2 cellular contexts compared by ENCODE assay signal in genomic region chr14:49582211-49582977, GRCh38.
TF ChIP-seq lines count a peak whose summit lies in the region.

No MANE protein-coding gene starts in this region.

TF ChIP-seq in HEK293T, 16 proteins besides CTCF, POLR2A, EP300 and RAD21:
- TF ChIP-seq ELF4 (IDR thresholded peaks at IDR 0.05) (peak; percentile 35), ZNF384 (IDR thresholded peaks at IDR 0.05) (no peak)

TF ChIP-seq in GM12878, 131 proteins besides CTCF, POLR2A, EP300 and RAD21:
- TF ChIP-seq MEF2A (IDR thresholded peaks at IDR 0.05; ENCODE audit: insufficient read depth, low read depth, low read length) (0 out of 2 replicates have a peak, but pooled peaks have one; percentile 12), MTA3 (IDR thresholded peaks at IDR 0.05; ENCODE audit: borderline replicate concordance, low read length) (peak; percentile 83; the same call in 1 of the 2 replicates), CHD4 (IDR thresholded peaks at IDR 0.05) (no peak), ZBED1 (IDR thresholded peaks at IDR 0.05; ENCODE audit: borderline replicate concordance) (peak; percentile 21; the same call in 1 of the 2 replicates), POLR2AphosphoS5 (IDR thresholded peaks at IDR 0.05; ENCODE audit: low read length) (peak; percentile 72), SMAD5 (IDR thresholded peaks at IDR 0.05; ENCODE audit: low read depth) (peak; percentile 60; the same call in 1 of the 2 replicates), USF1 (IDR thresholded peaks at IDR 0.05; ENCODE audit: borderline replicate concordance, extremely low read length, insufficient read depth, low read depth, low read length) (no peak), FOXM1 (IDR thresholded peaks at IDR 0.05; ENCODE audit: low read depth, low read length) (peak; percentile 46), POU2F2 (IDR thresholded peaks at IDR 0.05; ENCODE audit: borderline replicate concordance, low read depth, low read length) (peak; percentile 17; the same call in 1 of the 3 replicates), HDAC6 (IDR thresholded peaks at IDR 0.05; ENCODE audit: unreplicated experiment) (no peak)
- TF ChIP-seq, protein P1, sequence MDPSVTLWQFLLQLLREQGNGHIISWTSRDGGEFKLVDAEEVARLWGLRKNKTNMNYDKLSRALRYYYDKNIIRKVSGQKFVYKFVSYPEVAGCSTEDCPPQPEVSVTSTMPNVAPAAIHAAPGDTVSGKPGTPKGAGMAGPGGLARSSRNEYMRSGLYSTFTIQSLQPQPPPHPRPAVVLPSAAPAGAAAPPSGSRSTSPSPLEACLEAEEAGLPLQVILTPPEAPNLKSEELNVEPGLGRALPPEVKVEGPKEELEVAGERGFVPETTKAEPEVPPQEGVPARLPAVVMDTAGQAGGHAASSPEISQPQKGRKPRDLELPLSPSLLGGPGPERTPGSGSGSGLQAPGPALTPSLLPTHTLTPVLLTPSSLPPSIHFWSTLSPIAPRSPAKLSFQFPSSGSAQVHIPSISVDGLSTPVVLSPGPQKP (IDR thresholded peaks at IDR 0.05; ENCODE audit: low read depth, low read length) = no peak
- TF ChIP-seq, protein P2, sequence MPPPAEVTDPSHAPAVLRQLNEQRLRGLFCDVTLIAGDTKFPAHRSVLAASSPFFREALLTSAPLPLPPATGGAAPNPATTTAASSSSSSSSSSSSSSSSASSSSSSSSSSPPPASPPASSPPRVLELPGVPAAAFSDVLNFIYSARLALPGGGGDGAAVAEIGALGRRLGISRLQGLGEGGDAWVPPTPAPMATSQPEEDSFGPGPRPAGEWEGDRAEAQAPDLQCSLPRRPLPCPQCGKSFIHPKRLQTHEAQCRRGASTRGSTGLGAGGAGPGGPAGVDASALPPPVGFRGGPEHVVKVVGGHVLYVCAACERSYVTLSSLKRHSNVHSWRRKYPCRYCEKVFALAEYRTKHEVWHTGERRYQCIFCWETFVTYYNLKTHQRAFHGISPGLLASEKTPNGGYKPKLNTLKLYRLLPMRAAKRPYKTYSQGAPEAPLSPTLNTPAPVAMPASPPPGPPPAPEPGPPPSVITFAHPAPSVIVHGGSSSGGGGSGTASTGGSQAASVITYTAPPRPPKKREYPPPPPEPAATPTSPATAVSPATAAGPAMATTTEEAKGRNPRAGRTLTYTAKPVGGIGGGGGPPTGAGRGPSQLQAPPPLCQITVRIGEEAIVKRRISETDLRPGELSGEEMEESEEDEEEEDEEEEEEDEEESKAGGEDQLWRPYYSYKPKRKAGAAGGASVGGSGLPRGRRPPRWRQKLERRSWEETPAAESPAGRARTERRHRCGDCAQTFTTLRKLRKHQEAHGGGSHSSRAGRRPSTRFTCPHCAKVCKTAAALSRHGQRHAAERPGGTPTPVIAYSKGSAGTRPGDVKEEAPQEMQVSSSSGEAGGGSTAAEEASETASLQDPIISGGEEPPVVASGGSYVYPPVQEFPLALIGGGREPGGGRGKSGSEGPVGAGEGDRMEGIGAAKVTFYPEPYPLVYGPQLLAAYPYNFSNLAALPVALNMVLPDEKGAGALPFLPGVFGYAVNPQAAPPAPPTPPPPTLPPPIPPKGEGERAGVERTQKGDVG (CRISPR knock-in tag; IDR thresholded peaks at IDR 0.05) = peak; percentile 22; the same call in 1 of the 2 replicates
- TF ChIP-seq, protein P3, sequence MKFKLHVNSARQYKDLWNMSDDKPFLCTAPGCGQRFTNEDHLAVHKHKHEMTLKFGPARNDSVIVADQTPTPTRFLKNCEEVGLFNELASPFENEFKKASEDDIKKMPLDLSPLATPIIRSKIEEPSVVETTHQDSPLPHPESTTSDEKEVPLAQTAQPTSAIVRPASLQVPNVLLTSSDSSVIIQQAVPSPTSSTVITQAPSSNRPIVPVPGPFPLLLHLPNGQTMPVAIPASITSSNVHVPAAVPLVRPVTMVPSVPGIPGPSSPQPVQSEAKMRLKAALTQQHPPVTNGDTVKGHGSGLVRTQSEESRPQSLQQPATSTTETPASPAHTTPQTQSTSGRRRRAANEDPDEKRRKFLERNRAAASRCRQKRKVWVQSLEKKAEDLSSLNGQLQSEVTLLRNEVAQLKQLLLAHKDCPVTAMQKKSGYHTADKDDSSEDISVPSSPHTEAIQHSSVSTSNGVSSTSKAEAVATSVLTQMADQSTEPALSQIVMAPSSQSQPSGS (IDR thresholded peaks at IDR 0.05; ENCODE audit: low read length) = peak; percentile 54
